8 cellular contexts compared by ENCODE assay signal in the genomic region with DNA sequence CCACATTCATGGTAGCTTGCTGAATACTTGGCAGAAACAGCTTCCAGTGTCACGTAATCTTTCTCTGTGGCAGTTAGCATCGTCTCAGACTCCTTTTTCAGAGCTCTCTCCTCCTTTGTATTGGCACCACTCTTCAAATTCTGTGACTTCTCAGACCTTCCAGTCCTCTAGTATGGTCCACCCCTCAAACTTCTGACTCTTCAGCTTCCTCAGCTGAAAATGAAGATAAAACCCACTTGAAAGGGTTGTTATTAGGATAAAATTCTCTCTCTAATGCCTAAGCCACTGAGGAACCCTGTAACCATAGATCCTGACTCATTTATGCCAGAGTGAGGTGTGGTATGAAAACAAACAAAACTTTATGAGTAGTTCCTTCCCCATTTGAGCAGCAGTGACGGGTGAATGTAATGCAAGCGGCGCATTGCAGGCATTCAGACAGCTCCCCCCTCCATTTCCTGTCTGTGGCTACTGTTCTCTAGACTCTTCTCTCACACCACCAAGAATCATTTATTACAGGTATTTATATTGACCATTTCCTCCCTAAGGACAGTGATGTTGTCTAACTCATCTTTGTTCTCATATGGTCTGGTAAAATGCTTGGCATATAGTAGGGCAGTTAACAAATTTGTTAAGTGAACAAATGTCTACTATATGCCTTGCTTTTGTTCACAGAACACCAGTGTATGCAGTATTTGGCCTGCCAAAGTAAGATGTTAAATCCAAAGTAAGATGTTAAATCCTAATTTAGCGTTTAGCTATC. TPM values are rescaled to one million over a fixed set of nuclear protein-coding genes. Genes with fewer than 3 reads are reported as not detected.
DNase-seq lines count a peak whose midpoint lies in the region; ATAC-seq and TF ChIP-seq lines count a peak whose summit lies in the region.

No MANE protein-coding gene starts in this region.

- intact Hi-C loops in sigmoid colon (cut with DNase I): no loop called here

- H3K4me3 Mint-ChIP-seq in activated T-cell treated with anti-CD3 and anti-CD28 coated beads, Interleukin-2, amount 50 U/mL, for 24 hours: no peak overlapping the region
- H3K4me3 Mint-ChIP-seq in mesothelial cell of epicardium: no peak overlapping the region

- no peak overlapping the region for H2AFZ ChIP-seq in OCI-LY3 (ENCODE audit: low read depth, low read length)

- H4K20me1 ChIP-seq in OCI-LY3 (ENCODE audit: insufficient read depth, low read length): peaks cover 7% of the 10 kb centered on the region

- TF ChIP-seq CTCF in OCI-LY3 (IDR thresholded peaks at IDR 0.05; ENCODE audit: low read depth, low read length): no peak
- no peak for TF ChIP-seq CTCF in sigmoid colon (IDR thresholded peaks at IDR 0.05)
- no peak for TF ChIP-seq CTCF in mesothelial cell of epicardium (IDR thresholded peaks at IDR 0.05; ENCODE audit: unreplicated experiment)

- 13 to 19% methylated on average over 6 of the region's 6 CpGs for WGBS in sigmoid colon, 2 donors

- TF ChIP-seq POLR2A in sigmoid colon (IDR thresholded peaks at IDR 0.05): no peak

- H3K9ac ChIP-seq in OCI-LY3 (ENCODE audit: low read length): peak overlapping the region; percentile 36; the same call in 1 of the 2 replicates

- H3K27ac Mint-ChIP-seq in activated T-cell treated with anti-CD3 and anti-CD28 coated beads, Interleukin-2, amount 50 U/mL, for 24 hours: no peak overlapping the region
- H3K27ac Mint-ChIP-seq in mesothelial cell of epicardium: no peak overlapping the region

- H3K4me1 Mint-ChIP-seq in activated T-cell treated with anti-CD3 and anti-CD28 coated beads, Interleukin-2, amount 50 U/mL, for 24 hours (ENCODE audit: low read depth): peaks cover 34% of the 10 kb centered on the region
- H3K4me1 Mint-ChIP-seq in mesothelial cell of epicardium: peaks cover 26% of the 10 kb centered on the region

- DNase-seq in activated T-cell treated with anti-CD3 and anti-CD28 coated beads, Interleukin-2, amount 50 U/mL, for 24 hours: peak; percentile 59
- peak; percentile 57 for DNase-seq in germinal center (ENCODE audit: low spot score)
- DNase-seq in sigmoid colon: no peak
- no peak for DNase-seq in mesothelial cell of epicardium (ENCODE audit: low spot score in 2 of 2, unreplicated experiment in 2 of 2)
- no peak for DNase-seq in SHP77 treated with DMSO at 0.1 percent for 48 hours (lab: John Stamatoyannopoulos, UW)

- no peak for TF ChIP-seq EP300 in sigmoid colon (IDR thresholded peaks at IDR 0.05)

- no peaks in the 10 kb centered on the region for H3K27me3 ChIP-seq in OCI-LY3 (ENCODE audit: low read depth, low read length)
- H3K27me3 ChIP-seq in sigmoid colon: no peaks in the 10 kb centered on the region

- H3K36me3 ChIP-seq in OCI-LY3 (replicated peaks; ENCODE audit: low read depth, low read length) (no peaks in the 10 kb centered on the region), sigmoid colon (no peaks in the 10 kb centered on the region)

- peak; percentile 99 for ATAC-seq in GM18867 (IDR thresholded peaks at IDR 0.05; ENCODE audit: unreplicated experiment)
- peak; percentile 99 for ATAC-seq in HG02943 (IDR thresholded peaks at IDR 0.05; ENCODE audit: low read depth, unreplicated experiment)

- H3K36me3 Mint-ChIP-seq in activated T-cell treated with anti-CD3 and anti-CD28 coated beads, Interleukin-2, amount 50 U/mL, for 24 hours (ENCODE audit: low read depth): peaks cover 2% of the 10 kb centered on the region
- peaks cover 5% of the 10 kb centered on the region for H3K36me3 Mint-ChIP-seq in mesothelial cell of epicardium

- peaks cover 33% of the 10 kb centered on the region for H3K79me2 ChIP-seq in OCI-LY3 (ENCODE audit: low read length)

- H3K9me3 ChIP-seq in OCI-LY3 (ENCODE audit: insufficient read depth, low read length) (no peaks in the 10 kb centered on the region), sigmoid colon (no peaks in the 10 kb centered on the region)

- no peaks in the 10 kb centered on the region for H3K27me3 Mint-ChIP-seq in activated T-cell treated with anti-CD3 and anti-CD28 coated beads, Interleukin-2, amount 50 U/mL, for 24 hours
- H3K27me3 Mint-ChIP-seq in mesothelial cell of epicardium (ENCODE audit: low read depth): no peaks in the 10 kb centered on the region

- H3K4me2 ChIP-seq in OCI-LY3 (ENCODE audit: low read length): peak overlapping the region; percentile 90

- H3K4me1 ChIP-seq in OCI-LY3 (ENCODE audit: low read length) (peaks cover 21% of the 10 kb centered on the region), sigmoid colon (peaks cover 0 to 49% (median 41%) of the 10 kb centered on the region in 4 donors)

- no peaks in the 10 kb centered on the region for H3K9me3 Mint-ChIP-seq in activated T-cell treated with anti-CD3 and anti-CD28 coated beads, Interleukin-2, amount 50 U/mL, for 24 hours
- H3K9me3 Mint-ChIP-seq in mesothelial cell of epicardium: no peaks in the 10 kb centered on the region

- peak overlapping the region; percentile 48 for H3K27ac ChIP-seq in OCI-LY3 (ENCODE audit: low read length)
- peak overlapping the region in 3 of 4 donors; percentile 21 to 67 (median 55) for H3K27ac ChIP-seq in sigmoid colon

- H3K4me3 ChIP-seq in OCI-LY3 (ENCODE audit: low read length): peak overlapping the region; percentile 59
- no peak overlapping the region for H3K4me3 ChIP-seq in sigmoid colon

RNA-seq across cellular contexts. Expression of a gene that starts 35.3 kb away (rescaled TPM):
- total RNA-seq in sigmoid colon: 10 to 100 TPM; 25.8 to 33.9 (median 30.0) TPM
- 10 to 100 TPM; 21.5 to 33.2 (median 22.2) TPM for polyA plus RNA-seq in sigmoid colon
- 80.7 to 95.5 TPM (median 85.0 TPM) in 3 replicates for total RNA-seq in mesothelial cell of epicardium

Comparison
In these comparisons a context has a peak if more than half of its experiments do, and no peak if none do; other contexts are left out.
1. DNase-seq: peak in activated T-cell treated with anti-CD3 and anti-CD28 coated beads, Interleukin-2, amount 50 U/mL, for 24 hours (single experiment) and germinal center (single experiment); none in sigmoid colon (single experiment), mesothelial cell of epicardium (0 of 2) and SHP77 treated with DMSO at 0.1 percent for 48 hours (single experiment).